26 cellular contexts compared by ENCODE assay signal in genomic region chr3:6315906-6316305, GRCh38.
"Had no signal": no experiment of that assay in that cellular context is flagged by ENCODE, and none has a peak within 500 bp of the region (broad histone marks: within the 10 kb centered on the region; RNA-seq: fewer than 3 reads in every experiment).

No MANE protein-coding gene starts in this region.

- DNase-seq: activated CD4-positive, alpha-beta memory T cell treated with anti-CD3 and anti-CD28 coated beads, Interleukin-2, amount 10 ng/mL, durations not matched to agents 7 days and 5 days; activated CD4-positive, alpha-beta T cell treated with anti-CD3 and anti-CD28 coated beads for 1 hour; activated CD4-positive, alpha-beta T cell treated with anti-CD3 and anti-CD28 coated beads for 36 hours; activated CD4-positive, alpha-beta T cell treated with anti-CD3 and anti-CD28 coated beads for 48 hours; activated CD4-positive, alpha-beta T cell treated with anti-CD3 and anti-CD28 coated beads, Interleukin-2, amount 10 ng/mL, durations not matched to agents 7 days and 5 days; activated CD4-positive, alpha-beta T cell treated with anti-CD3 and anti-CD28 coated beads, Interleukin-2, amount 50 U/mL, for 48 hours; activated CD4-positive, CD25-positive, alpha-beta regulatory T cell; activated CD8-positive, alpha-beta memory T cell treated with anti-CD3 and anti-CD28 coated beads for 24 hours; activated CD8-positive, alpha-beta memory T cell treated with anti-CD3 and anti-CD28 coated beads, Interleukin-2, amount 10 ng/mL, durations not matched to agents 7 days and 5 days; activated CD8-positive, alpha-beta memory T cell treated with anti-CD3 and anti-CD28 coated beads, Interleukin-2, amount 50 U/mL, for 48 hours; activated CD8-positive, alpha-beta T cell treated with anti-CD3 and anti-CD28 coated beads, Interleukin-2, amount 10 ng/mL, durations not matched to agents 7 days and 5 days; activated effector memory CD4-positive, alpha-beta T cell treated with Interleukin-2 at 50 U/mL for 16 hours; activated gamma-delta T cell; activated naive CD4-positive, alpha-beta T cell treated with anti-CD3 and anti-CD28 coated beads, Interleukin-2, amount 10 ng/mL, durations not matched to agents 7 days and 5 days; activated naive CD4-positive, alpha-beta T cell treated with Interleukin-2 at 50 U/mL for 16 hours; activated naive CD8-positive, alpha-beta T cell treated with anti-CD3 and anti-CD28 coated beads, Interleukin-2, amount 10 ng/mL, durations not matched to agents 7 days and 5 days; activated naive CD8-positive, alpha-beta T cell treated with anti-CD3 and anti-CD28 coated beads, Interleukin-2, amount 50 U/mL, for 24 hours; activated T-cell treated with anti-CD3 and anti-CD28 coated beads, Interleukin-2, amount 50 U/mL, for 24 hours; activated T-cell treated with anti-CD3 and anti-CD28 coated beads, Interleukin-2, amount 50 U/mL, for 48 hours; amygdala; anterior cingulate cortex; caudate nucleus; cerebellar nuclear complex; T-helper 2 cell; T-helper 9 cell; WERI-Rb-1 had no signal
